ENCODE assay signal across 8 cellular contexts in the genomic region with DNA sequence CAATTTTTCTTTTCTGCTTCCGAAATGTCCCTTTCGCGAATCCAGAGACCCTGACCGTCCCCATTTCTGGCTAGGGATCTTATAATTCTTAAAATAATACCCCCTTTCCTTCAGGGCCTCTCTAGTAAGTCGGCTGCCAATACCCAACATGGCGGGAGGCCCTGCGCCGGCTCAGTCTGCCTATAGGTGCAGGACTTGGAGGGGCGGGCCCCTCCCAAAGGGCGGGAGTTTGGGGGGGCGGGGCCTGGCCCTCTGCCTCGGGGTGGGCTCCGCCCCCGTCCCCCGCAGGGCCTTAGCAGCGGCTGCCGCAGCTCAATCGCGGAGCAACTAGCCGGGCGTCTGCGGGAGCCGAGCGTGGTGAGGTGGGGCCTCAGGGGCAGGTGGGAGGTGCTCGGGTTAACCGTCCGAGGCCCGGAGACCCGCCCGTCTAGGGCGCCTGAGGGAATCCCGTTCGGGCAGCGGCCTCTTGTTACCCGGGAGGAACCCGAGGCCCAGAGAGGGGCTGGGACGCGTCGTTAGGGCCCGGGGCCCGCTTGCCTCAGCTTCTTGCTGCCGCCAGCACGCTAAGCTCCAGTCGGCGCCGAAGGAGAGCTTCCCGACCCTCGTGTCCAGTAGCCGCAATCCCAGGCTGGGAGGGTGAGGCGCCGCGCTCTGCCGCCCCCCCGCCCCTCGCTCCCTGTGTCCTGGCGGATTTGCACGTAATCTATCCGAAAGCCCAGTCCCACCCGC. TPM values are rescaled to one million over a fixed set of nuclear protein-coding genes. Genes with fewer than 3 reads are reported as not detected.
DNase-seq lines count a peak whose midpoint lies in the region; ATAC-seq and TF ChIP-seq lines count a peak whose summit lies in the region.

A gene with protein sequence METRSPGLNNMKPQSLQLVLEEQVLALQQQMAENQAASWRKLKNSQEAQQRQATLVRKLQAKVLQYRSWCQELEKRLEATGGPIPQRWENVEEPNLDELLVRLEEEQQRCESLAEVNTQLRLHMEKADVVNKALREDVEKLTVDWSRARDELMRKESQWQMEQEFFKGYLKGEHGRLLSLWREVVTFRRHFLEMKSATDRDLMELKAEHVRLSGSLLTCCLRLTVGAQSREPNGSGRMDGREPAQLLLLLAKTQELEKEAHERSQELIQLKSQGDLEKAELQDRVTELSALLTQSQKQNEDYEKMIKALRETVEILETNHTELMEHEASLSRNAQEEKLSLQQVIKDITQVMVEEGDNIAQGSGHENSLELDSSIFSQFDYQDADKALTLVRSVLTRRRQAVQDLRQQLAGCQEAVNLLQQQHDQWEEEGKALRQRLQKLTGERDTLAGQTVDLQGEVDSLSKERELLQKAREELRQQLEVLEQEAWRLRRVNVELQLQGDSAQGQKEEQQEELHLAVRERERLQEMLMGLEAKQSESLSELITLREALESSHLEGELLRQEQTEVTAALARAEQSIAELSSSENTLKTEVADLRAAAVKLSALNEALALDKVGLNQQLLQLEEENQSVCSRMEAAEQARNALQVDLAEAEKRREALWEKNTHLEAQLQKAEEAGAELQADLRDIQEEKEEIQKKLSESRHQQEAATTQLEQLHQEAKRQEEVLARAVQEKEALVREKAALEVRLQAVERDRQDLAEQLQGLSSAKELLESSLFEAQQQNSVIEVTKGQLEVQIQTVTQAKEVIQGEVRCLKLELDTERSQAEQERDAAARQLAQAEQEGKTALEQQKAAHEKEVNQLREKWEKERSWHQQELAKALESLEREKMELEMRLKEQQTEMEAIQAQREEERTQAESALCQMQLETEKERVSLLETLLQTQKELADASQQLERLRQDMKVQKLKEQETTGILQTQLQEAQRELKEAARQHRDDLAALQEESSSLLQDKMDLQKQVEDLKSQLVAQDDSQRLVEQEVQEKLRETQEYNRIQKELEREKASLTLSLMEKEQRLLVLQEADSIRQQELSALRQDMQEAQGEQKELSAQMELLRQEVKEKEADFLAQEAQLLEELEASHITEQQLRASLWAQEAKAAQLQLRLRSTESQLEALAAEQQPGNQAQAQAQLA (N-terminal part only) (plus strand): TSS at position 718 of the 729 bp plus-strand sequence. CDS start 6,770 bp downstream, outside the sequence.

- 0% methylated on average over 59 of the region's 59 CpGs for WGBS in prostate gland

- peak; percentile 69 for TF ChIP-seq POLR2A in prostate gland (IDR thresholded peaks at IDR 0.05)

- peak within 1 kb of the TSS; percentile 96 for H3K27ac ChIP-seq in angular gyrus (ENCODE audit: low read depth, low read length)
- H3K27ac ChIP-seq in prostate gland, result peak within 1 kb of the TSS; percentile 94 to 95

- intact Hi-C loops in left ventricle myocardium superior (cut with micrococcal nuclease) (no loop called here), prostate gland (cut with DNase I) (no loop called here)

- peak; percentile 86 for DNase-seq in NCI-H187 treated with DMSO at 0.1 percent for 48 hours (lab: John Stamatoyannopoulos, UW)
- DNase-seq in T-helper 2 cell, result peak; percentile 90 to 95 (median 93)
- peak; percentile 97 for DNase-seq in left ventricle myocardium superior
- DNase-seq in prostate gland (ENCODE audit: low spot score), result peak; percentile 90
- peak; percentile 93 for DNase-seq in ureter (ENCODE audit: low spot score)

- H3K36me3 ChIP-seq in prostate gland, result no peaks in the 10 kb centered on the region

- H3K4me3 ChIP-seq in prostate gland, result peak within 1 kb of the TSS; percentile 76 to 88

- ATAC-seq in GM18502 (IDR thresholded peaks at IDR 0.05; ENCODE audit: poor library complexity, unreplicated experiment) (peak; percentile 91), HG02970 (IDR thresholded peaks at IDR 0.05; ENCODE audit: low FRiP score, unreplicated experiment) (peak; percentile 93), left ventricle myocardium superior (peak; percentile 99)

- H3K27me3 ChIP-seq in prostate gland (replicated peaks; ENCODE audit: insufficient read depth), result no peaks in the 10 kb centered on the region

- peak in 1 of 4 experiments; percentile 35 for TF ChIP-seq CTCF in prostate gland (IDR thresholded peaks at IDR 0.05)

- no peaks in the 10 kb centered on the region for H3K9me3 ChIP-seq in prostate gland

- H3K4me1 ChIP-seq in prostate gland (replicated peaks), result peaks cover 5% of the 10 kb centered on the region

RNA-seq across cellular contexts. Expression of the gene that starts here (rescaled TPM):
- total RNA-seq in left ventricle myocardium superior (17.7 TPM), prostate gland (10 to 100 TPM; 35.2 to 36.9 TPM), ureter (30.9 TPM)

Comparison
In these comparisons a context has a peak if more than half of its experiments do, and no peak if none do; other contexts are left out.
1. Peak in every context shown above with its lines: DNase-seq, ATAC-seq, H3K4me3 ChIP-seq and H3K27ac ChIP-seq.